ENCODE assay signal across 1 cellular context in the genomic region with DNA sequence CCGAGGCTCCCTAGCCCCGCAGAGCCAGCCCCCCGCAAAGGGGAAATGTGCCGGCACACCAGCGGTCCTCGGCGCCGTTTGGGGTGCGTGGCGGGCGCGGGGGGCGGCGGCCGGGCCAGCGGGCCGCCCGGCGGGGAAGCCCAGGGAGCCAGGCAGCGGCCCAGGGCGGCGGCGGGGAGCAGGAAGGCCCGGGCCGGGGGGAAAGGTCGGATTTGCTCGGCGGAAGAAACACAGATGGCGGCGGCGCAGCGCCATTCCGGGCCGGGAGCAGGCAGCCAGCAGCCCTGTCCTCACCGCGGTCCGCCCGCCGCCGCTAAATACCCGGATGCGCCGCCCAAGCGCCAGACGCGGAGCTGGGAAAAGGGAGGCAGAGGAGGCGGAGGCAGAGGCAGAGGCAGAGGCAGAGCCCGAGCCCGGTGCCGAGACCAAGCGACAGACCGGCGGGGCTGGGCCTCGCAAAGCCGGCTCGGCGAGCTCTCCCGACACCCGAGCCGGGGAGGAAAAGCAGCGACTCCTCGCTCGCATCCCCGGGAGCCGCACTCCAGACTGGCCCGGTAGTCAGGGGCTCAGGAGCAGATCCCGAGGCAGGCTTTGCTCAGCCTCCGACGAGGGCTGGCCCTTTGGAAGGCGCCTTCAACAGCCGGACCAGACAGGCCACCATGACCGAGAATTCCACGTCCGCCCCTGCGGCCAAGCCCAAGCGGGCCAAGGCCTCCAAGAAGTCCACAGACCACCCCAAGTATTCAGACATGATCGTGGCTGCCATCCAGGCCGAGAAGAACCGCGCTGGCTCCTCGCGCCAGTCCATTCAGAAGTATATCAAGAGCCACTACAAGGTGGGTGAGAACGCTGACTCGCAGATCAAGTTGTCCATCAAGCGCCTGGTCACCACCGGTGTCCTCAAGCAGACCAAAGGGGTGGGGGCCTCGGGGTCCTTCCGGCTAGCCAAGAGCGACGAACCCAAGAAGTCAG.
TF ChIP-seq lines count a peak whose summit lies in the region.

No MANE protein-coding gene starts in this region.

TF ChIP-seq in HepG2, 621 proteins besides CTCF, POLR2A, EP300 and RAD21 (continued from another document and continues in another):
- TF ChIP-seq, protein P1, sequence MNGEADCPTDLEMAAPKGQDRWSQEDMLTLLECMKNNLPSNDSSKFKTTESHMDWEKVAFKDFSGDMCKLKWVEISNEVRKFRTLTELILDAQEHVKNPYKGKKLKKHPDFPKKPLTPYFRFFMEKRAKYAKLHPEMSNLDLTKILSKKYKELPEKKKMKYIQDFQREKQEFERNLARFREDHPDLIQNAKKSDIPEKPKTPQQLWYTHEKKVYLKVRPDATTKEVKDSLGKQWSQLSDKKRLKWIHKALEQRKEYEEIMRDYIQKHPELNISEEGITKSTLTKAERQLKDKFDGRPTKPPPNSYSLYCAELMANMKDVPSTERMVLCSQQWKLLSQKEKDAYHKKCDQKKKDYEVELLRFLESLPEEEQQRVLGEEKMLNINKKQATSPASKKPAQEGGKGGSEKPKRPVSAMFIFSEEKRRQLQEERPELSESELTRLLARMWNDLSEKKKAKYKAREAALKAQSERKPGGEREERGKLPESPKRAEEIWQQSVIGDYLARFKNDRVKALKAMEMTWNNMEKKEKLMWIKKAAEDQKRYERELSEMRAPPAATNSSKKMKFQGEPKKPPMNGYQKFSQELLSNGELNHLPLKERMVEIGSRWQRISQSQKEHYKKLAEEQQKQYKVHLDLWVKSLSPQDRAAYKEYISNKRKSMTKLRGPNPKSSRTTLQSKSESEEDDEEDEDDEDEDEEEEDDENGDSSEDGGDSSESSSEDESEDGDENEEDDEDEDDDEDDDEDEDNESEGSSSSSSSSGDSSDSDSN (CRISPR knock-in tag; IDR thresholded peaks at IDR 0.05): peak; percentile 98
- TF ChIP-seq, protein P2, sequence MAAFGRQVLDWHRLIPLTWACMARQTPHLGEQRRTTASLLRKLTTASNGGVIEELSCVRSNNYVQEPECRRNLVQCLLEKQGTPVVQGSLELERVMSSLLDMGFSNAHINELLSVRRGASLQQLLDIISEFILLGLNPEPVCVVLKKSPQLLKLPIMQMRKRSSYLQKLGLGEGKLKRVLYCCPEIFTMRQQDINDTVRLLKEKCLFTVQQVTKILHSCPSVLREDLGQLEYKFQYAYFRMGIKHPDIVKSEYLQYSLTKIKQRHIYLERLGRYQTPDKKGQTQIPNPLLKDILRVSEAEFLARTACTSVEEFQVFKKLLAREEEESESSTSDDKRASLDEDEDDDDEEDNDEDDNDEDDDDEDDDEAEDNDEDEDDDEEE (CRISPR knock-in tag; IDR thresholded peaks at IDR 0.05): peak; percentile 92
- no peak; the same call in 1 of the 2 replicates for TF ChIP-seq ZNF790 (CRISPR knock-in tag; IDR thresholded peaks at IDR 0.05; ENCODE audit: borderline replicate concordance)
- no peak for TF ChIP-seq ZNF337 (CRISPR knock-in tag; IDR thresholded peaks at IDR 0.05; ENCODE audit: borderline replicate concordance, low read depth)
- TF ChIP-seq RBM39 (IDR thresholded peaks at IDR 0.05; ENCODE audit: low read depth, low read length, poor library complexity, severe bottlenecking): no peak
- peak; percentile 78; the same call in 1 of the 2 replicates for TF ChIP-seq ZNF180 (CRISPR knock-in tag; IDR thresholded peaks at IDR 0.05; ENCODE audit: borderline replicate concordance, low read depth)
- peak; percentile 86 for TF ChIP-seq MED1 (CRISPR knock-in tag; IDR thresholded peaks at IDR 0.05)
- TF ChIP-seq, protein P3, sequence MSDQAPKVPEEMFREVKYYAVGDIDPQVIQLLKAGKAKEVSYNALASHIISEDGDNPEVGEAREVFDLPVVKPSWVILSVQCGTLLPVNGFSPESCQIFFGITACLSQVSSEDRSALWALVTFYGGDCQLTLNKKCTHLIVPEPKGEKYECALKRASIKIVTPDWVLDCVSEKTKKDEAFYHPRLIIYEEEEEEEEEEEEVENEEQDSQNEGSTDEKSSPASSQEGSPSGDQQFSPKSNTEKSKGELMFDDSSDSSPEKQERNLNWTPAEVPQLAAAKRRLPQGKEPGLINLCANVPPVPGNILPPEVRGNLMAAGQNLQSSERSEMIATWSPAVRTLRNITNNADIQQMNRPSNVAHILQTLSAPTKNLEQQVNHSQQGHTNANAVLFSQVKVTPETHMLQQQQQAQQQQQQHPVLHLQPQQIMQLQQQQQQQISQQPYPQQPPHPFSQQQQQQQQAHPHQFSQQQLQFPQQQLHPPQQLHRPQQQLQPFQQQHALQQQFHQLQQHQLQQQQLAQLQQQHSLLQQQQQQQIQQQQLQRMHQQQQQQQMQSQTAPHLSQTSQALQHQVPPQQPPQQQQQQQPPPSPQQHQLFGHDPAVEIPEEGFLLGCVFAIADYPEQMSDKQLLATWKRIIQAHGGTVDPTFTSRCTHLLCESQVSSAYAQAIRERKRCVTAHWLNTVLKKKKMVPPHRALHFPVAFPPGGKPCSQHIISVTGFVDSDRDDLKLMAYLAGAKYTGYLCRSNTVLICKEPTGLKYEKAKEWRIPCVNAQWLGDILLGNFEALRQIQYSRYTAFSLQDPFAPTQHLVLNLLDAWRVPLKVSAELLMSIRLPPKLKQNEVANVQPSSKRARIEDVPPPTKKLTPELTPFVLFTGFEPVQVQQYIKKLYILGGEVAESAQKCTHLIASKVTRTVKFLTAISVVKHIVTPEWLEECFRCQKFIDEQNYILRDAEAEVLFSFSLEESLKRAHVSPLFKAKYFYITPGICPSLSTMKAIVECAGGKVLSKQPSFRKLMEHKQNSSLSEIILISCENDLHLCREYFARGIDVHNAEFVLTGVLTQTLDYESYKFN (CRISPR knock-in tag; conservative IDR thresholded peaks at IDR 0.05): no peak; the same call in 1 of the 2 replicates
- peak; percentile 39; the same call in 1 of the 2 replicates for TF ChIP-seq ZNF124 (CRISPR knock-in tag; IDR thresholded peaks at IDR 0.05)
- TF ChIP-seq, protein P4, sequence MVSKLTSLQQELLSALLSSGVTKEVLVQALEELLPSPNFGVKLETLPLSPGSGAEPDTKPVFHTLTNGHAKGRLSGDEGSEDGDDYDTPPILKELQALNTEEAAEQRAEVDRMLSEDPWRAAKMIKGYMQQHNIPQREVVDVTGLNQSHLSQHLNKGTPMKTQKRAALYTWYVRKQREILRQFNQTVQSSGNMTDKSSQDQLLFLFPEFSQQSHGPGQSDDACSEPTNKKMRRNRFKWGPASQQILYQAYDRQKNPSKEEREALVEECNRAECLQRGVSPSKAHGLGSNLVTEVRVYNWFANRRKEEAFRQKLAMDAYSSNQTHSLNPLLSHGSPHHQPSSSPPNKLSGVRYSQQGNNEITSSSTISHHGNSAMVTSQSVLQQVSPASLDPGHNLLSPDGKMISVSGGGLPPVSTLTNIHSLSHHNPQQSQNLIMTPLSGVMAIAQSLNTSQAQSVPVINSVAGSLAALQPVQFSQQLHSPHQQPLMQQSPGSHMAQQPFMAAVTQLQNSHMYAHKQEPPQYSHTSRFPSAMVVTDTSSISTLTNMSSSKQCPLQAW (CRISPR knock-in tag; IDR thresholded peaks at IDR 0.05): 0 out of 2 replicates have a peak, but pooled peaks have one; percentile 25
- TF ChIP-seq ZZZ3 (CRISPR knock-in tag; IDR thresholded peaks at IDR 0.05; ENCODE audit: borderline replicate concordance): no peak
- TF ChIP-seq HOXA3 (CRISPR knock-in tag; IDR thresholded peaks at IDR 0.05): peak; percentile 85
- no peak for TF ChIP-seq ZNF468 (CRISPR knock-in tag; IDR thresholded peaks at IDR 0.05)
- peak; percentile 93 for TF ChIP-seq NRL (CRISPR knock-in tag; IDR thresholded peaks at IDR 0.05; ENCODE audit: borderline replicate concordance)
- no peak for TF ChIP-seq ZFAT (CRISPR knock-in tag; conservative IDR thresholded peaks at IDR 0.05)
- TF ChIP-seq ZSCAN21 (CRISPR knock-in tag; IDR thresholded peaks at IDR 0.05; ENCODE audit: borderline replicate concordance): peak; percentile 75; the same call in 1 of the 2 replicates
- TF ChIP-seq, protein P5, sequence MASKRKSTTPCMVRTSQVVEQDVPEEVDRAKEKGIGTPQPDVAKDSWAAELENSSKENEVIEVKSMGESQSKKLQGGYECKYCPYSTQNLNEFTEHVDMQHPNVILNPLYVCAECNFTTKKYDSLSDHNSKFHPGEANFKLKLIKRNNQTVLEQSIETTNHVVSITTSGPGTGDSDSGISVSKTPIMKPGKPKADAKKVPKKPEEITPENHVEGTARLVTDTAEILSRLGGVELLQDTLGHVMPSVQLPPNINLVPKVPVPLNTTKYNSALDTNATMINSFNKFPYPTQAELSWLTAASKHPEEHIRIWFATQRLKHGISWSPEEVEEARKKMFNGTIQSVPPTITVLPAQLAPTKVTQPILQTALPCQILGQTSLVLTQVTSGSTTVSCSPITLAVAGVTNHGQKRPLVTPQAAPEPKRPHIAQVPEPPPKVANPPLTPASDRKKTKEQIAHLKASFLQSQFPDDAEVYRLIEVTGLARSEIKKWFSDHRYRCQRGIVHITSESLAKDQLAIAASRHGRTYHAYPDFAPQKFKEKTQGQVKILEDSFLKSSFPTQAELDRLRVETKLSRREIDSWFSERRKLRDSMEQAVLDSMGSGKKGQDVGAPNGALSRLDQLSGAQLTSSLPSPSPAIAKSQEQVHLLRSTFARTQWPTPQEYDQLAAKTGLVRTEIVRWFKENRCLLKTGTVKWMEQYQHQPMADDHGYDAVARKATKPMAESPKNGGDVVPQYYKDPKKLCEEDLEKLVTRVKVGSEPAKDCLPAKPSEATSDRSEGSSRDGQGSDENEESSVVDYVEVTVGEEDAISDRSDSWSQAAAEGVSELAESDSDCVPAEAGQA (IDR thresholded peaks at IDR 0.05; ENCODE audit: low read depth): 0 out of 2 replicates have a peak, but pooled peaks have one; percentile 32
- TF ChIP-seq, protein P5 (CRISPR knock-in tag; IDR thresholded peaks at IDR 0.05; ENCODE audit: borderline replicate concordance): no peak
- TF ChIP-seq, protein P6, sequence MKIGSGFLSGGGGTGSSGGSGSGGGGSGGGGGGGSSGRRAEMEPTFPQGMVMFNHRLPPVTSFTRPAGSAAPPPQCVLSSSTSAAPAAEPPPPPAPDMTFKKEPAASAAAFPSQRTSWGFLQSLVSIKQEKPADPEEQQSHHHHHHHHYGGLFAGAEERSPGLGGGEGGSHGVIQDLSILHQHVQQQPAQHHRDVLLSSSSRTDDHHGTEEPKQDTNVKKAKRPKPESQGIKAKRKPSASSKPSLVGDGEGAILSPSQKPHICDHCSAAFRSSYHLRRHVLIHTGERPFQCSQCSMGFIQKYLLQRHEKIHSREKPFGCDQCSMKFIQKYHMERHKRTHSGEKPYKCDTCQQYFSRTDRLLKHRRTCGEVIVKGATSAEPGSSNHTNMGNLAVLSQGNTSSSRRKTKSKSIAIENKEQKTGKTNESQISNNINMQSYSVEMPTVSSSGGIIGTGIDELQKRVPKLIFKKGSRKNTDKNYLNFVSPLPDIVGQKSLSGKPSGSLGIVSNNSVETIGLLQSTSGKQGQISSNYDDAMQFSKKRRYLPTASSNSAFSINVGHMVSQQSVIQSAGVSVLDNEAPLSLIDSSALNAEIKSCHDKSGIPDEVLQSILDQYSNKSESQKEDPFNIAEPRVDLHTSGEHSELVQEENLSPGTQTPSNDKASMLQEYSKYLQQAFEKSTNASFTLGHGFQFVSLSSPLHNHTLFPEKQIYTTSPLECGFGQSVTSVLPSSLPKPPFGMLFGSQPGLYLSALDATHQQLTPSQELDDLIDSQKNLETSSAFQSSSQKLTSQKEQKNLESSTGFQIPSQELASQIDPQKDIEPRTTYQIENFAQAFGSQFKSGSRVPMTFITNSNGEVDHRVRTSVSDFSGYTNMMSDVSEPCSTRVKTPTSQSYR (CRISPR knock-in tag; IDR thresholded peaks at IDR 0.05; ENCODE audit: borderline replicate concordance): peak; percentile 47; the same call in 1 of the 2 replicates
- TF ChIP-seq MATR3 (CRISPR knock-in tag; IDR thresholded peaks at IDR 0.05): no peak
- peak; percentile 88; the same call in 1 of the 2 replicates for TF ChIP-seq KAT7 (CRISPR knock-in tag; IDR thresholded peaks at IDR 0.05; ENCODE audit: borderline replicate concordance)
- TF ChIP-seq SPEN (CRISPR knock-in tag; IDR thresholded peaks at IDR 0.05; ENCODE audit: low read depth): peak; percentile 89
- TF ChIP-seq TRIM24 (CRISPR knock-in tag; IDR thresholded peaks at IDR 0.05): no peak
- TF ChIP-seq, protein P7, sequence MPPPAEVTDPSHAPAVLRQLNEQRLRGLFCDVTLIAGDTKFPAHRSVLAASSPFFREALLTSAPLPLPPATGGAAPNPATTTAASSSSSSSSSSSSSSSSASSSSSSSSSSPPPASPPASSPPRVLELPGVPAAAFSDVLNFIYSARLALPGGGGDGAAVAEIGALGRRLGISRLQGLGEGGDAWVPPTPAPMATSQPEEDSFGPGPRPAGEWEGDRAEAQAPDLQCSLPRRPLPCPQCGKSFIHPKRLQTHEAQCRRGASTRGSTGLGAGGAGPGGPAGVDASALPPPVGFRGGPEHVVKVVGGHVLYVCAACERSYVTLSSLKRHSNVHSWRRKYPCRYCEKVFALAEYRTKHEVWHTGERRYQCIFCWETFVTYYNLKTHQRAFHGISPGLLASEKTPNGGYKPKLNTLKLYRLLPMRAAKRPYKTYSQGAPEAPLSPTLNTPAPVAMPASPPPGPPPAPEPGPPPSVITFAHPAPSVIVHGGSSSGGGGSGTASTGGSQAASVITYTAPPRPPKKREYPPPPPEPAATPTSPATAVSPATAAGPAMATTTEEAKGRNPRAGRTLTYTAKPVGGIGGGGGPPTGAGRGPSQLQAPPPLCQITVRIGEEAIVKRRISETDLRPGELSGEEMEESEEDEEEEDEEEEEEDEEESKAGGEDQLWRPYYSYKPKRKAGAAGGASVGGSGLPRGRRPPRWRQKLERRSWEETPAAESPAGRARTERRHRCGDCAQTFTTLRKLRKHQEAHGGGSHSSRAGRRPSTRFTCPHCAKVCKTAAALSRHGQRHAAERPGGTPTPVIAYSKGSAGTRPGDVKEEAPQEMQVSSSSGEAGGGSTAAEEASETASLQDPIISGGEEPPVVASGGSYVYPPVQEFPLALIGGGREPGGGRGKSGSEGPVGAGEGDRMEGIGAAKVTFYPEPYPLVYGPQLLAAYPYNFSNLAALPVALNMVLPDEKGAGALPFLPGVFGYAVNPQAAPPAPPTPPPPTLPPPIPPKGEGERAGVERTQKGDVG (CRISPR knock-in tag; IDR thresholded peaks at IDR 0.05; ENCODE audit: borderline replicate concordance): no peak
- TF ChIP-seq, protein P8, sequence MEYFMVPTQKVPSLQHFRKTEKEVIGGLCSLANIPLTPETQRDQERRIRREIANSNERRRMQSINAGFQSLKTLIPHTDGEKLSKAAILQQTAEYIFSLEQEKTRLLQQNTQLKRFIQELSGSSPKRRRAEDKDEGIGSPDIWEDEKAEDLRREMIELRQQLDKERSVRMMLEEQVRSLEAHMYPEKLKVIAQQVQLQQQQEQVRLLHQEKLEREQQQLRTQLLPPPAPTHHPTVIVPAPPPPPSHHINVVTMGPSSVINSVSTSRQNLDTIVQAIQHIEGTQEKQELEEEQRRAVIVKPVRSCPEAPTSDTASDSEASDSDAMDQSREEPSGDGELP (IDR thresholded peaks at IDR 0.05; ENCODE audit: borderline replicate concordance, low read depth): 0 out of 2 replicates have a peak, but pooled peaks have one; percentile 15
